ENCODE assay signal across 11 cellular contexts in the genomic region with DNA sequence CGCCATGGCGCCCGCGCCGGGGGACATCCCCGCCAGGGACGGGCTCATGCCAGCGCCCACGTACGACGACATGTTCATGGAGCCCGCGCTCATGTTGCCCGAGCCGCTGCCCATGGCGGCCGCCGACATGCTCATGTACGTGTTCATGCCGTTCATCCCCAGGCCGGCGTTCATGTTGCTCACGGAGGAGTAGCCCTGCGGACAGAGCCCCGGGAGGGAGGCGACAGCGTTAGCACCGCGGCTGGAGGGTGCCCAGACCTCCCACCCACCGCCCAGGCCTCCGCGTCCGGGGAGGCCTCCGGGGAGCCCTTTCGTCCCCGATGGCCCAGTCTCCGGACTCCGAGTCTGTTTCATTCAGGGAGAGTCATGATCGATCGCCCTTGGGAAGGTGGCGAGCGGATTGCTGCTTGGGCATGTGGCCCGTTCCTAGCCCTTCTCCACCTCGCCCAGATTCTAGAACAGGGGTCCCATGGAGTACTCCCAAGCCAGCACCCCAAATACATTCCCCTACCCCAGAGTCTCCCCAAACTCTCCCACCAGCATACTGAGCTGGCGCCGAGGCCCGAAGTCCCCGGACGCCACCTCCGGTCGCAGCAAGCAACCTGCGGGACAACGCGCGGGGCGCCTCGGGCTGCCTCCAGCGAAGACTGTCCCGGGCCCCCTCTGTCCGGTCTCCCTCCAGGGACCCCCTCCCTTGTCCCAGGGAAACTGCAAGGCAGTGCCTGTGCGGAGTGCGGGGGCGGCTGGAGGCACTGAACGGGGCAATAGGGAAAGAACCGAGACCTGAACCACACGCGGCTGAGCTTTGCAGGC. TPM values are rescaled to one million over a fixed set of nuclear protein-coding genes. Genes with fewer than 3 reads are reported as not detected.
DNase-seq lines count a peak whose midpoint lies in the region; ATAC-seq and TF ChIP-seq lines count a peak whose summit lies in the region.
"Had no signal": no experiment of that assay in that cellular context is flagged by ENCODE, and none has a peak within 500 bp of the region (broad histone marks: within the 10 kb centered on the region; RNA-seq: fewer than 3 reads in every experiment).

No MANE protein-coding gene starts in this region.

- POLR2A ChIA-PET in activated naive CD8-positive, alpha-beta T cell treated with anti-CD3 and anti-CD28 coated beads, Interleukin-2, amount 10 ng/mL, durations not matched to agents 7 days and 5 days (lab: Charles Lee): no interaction called here

- no peak for DNase-seq in activated naive CD8-positive, alpha-beta T cell treated with anti-CD3 and anti-CD28 coated beads, Interleukin-2, amount 10 ng/mL, durations not matched to agents 7 days and 5 days
- DNase-seq in activated naive CD8-positive, alpha-beta T cell treated with anti-CD3 and anti-CD28 coated beads for 36 hours: no peak
- no peak for DNase-seq in chondrocyte (ENCODE audit: low spot score)
- no peak for DNase-seq in mesothelial cell of epicardium (ENCODE audit: low spot score in 2 of 2, unreplicated experiment in 2 of 2)
- no peak for DNase-seq in T1000 (lab: John Stamatoyannopoulos, UW)
- no peak for DNase-seq in NCI-H226
- DNase-seq: AML-193, NCI-H2227 treated with DMSO at 0.1 percent for 48 hours had no signal

- no peaks in the 10 kb centered on the region for H3K9me3 Mint-ChIP-seq in activated naive CD8-positive, alpha-beta T cell treated with anti-CD3 and anti-CD28 coated beads, Interleukin-2, amount 10 ng/mL, durations not matched to agents 7 days and 5 days
- peaks cover 3% of the 10 kb centered on the region for H3K9me3 Mint-ChIP-seq in activated naive CD8-positive, alpha-beta T cell treated with anti-CD3 and anti-CD28 coated beads for 36 hours
- H3K9me3 Mint-ChIP-seq in chondrocyte (ENCODE audit: low read depth) (no peaks in the 10 kb centered on the region), mesothelial cell of epicardium (no peaks in the 10 kb centered on the region)
- H3K9me3 Mint-ChIP-seq: activated naive CD4-positive, alpha-beta T cell treated with anti-CD3 and anti-CD28 coated beads, Interleukin-2, amount 50 U/mL, for 24 hours had no signal

- TF ChIP-seq CTCF in chondrocyte (IDR thresholded peaks at IDR 0.05) (no peak), mesothelial cell of epicardium (IDR thresholded peaks at IDR 0.05; ENCODE audit: unreplicated experiment) (no peak)

- H3K4me3 Mint-ChIP-seq in activated naive CD8-positive, alpha-beta T cell treated with anti-CD3 and anti-CD28 coated beads, Interleukin-2, amount 10 ng/mL, durations not matched to agents 7 days and 5 days: peak overlapping the region; percentile 39
- no peak overlapping the region for H3K4me3 Mint-ChIP-seq in activated naive CD8-positive, alpha-beta T cell treated with anti-CD3 and anti-CD28 coated beads for 36 hours
- peak overlapping the region; percentile 36 for H3K4me3 Mint-ChIP-seq in chondrocyte (ENCODE audit: unreplicated experiment)
- H3K4me3 Mint-ChIP-seq in mesothelial cell of epicardium: peak overlapping the region; percentile 41
- H3K4me3 Mint-ChIP-seq: activated naive CD4-positive, alpha-beta T cell treated with anti-CD3 and anti-CD28 coated beads, Interleukin-2, amount 50 U/mL, for 24 hours had no signal

- no peaks in the 10 kb centered on the region for H3K36me3 ChIP-seq in urinary bladder (ENCODE audit: insufficient read depth)

- 1% methylated on average over 67 of the region's 67 CpGs for WGBS in urinary bladder

- no peak overlapping the region for H3K27ac ChIP-seq in urinary bladder (ENCODE audit: low read depth)

- H3K4me1 Mint-ChIP-seq in activated naive CD8-positive, alpha-beta T cell treated with anti-CD3 and anti-CD28 coated beads, Interleukin-2, amount 10 ng/mL, durations not matched to agents 7 days and 5 days: peaks cover 2% of the 10 kb centered on the region
- H3K4me1 Mint-ChIP-seq in activated naive CD8-positive, alpha-beta T cell treated with anti-CD3 and anti-CD28 coated beads for 36 hours: peaks cover 2% of the 10 kb centered on the region
- peaks cover 17% of the 10 kb centered on the region for H3K4me1 Mint-ChIP-seq in chondrocyte (ENCODE audit: low read depth)
- peaks cover 14% of the 10 kb centered on the region for H3K4me1 Mint-ChIP-seq in mesothelial cell of epicardium
- H3K4me1 Mint-ChIP-seq: activated naive CD4-positive, alpha-beta T cell treated with anti-CD3 and anti-CD28 coated beads, Interleukin-2, amount 50 U/mL, for 24 hours had no signal

- H3K27ac Mint-ChIP-seq in activated naive CD8-positive, alpha-beta T cell treated with anti-CD3 and anti-CD28 coated beads, Interleukin-2, amount 10 ng/mL, durations not matched to agents 7 days and 5 days: no peak overlapping the region
- H3K27ac Mint-ChIP-seq in activated naive CD8-positive, alpha-beta T cell treated with anti-CD3 and anti-CD28 coated beads for 36 hours: no peak overlapping the region
- H3K27ac Mint-ChIP-seq in chondrocyte (ENCODE audit: unreplicated experiment) (no peak overlapping the region), mesothelial cell of epicardium (no peak overlapping the region)
- H3K27ac Mint-ChIP-seq: activated naive CD4-positive, alpha-beta T cell treated with anti-CD3 and anti-CD28 coated beads, Interleukin-2, amount 50 U/mL, for 24 hours had no signal

- H3K4me3 ChIP-seq in urinary bladder (ENCODE audit: low read depth, low read length): peak overlapping the region; percentile 14

- H3K4me1 ChIP-seq in urinary bladder (ENCODE audit: insufficient read depth): peaks cover 11% of the 10 kb centered on the region

- ATAC-seq in activated naive CD8-positive, alpha-beta T cell treated with anti-CD3 and anti-CD28 coated beads, Interleukin-2, amount 10 ng/mL, durations not matched to agents 7 days and 5 days (ENCODE audit: low read depth): no peak
- ATAC-seq in HG02678 (IDR thresholded peaks at IDR 0.05; ENCODE audit: unreplicated experiment): no peak

- peaks cover 69% of the 10 kb centered on the region for H3K27me3 Mint-ChIP-seq in activated naive CD8-positive, alpha-beta T cell treated with anti-CD3 and anti-CD28 coated beads, Interleukin-2, amount 10 ng/mL, durations not matched to agents 7 days and 5 days
- H3K27me3 Mint-ChIP-seq in activated naive CD8-positive, alpha-beta T cell treated with anti-CD3 and anti-CD28 coated beads for 36 hours: peaks cover 86% of the 10 kb centered on the region
- peaks cover 74% of the 10 kb centered on the region for H3K27me3 Mint-ChIP-seq in chondrocyte (ENCODE audit: low read depth)
- peaks cover 90% of the 10 kb centered on the region for H3K27me3 Mint-ChIP-seq in mesothelial cell of epicardium (ENCODE audit: low read depth)

- peaks cover 4% of the 10 kb centered on the region for H3K36me3 Mint-ChIP-seq in activated naive CD8-positive, alpha-beta T cell treated with anti-CD3 and anti-CD28 coated beads, Interleukin-2, amount 10 ng/mL, durations not matched to agents 7 days and 5 days
- peaks cover 2% of the 10 kb centered on the region for H3K36me3 Mint-ChIP-seq in activated naive CD8-positive, alpha-beta T cell treated with anti-CD3 and anti-CD28 coated beads for 36 hours
- H3K36me3 Mint-ChIP-seq in chondrocyte (ENCODE audit: low read depth): peaks cover 2% of the 10 kb centered on the region
- H3K36me3 Mint-ChIP-seq in mesothelial cell of epicardium: no peaks in the 10 kb centered on the region

RNA-seq across cellular contexts. Expression of gene FOXA2, which starts 1.2 kb away (rescaled TPM):
- not detected for total RNA-seq in activated naive CD8-positive, alpha-beta T cell treated with anti-CD3 and anti-CD28 coated beads, Interleukin-2, amount 10 ng/mL, durations not matched to agents 7 days and 5 days
- not detected for total RNA-seq in activated naive CD8-positive, alpha-beta T cell treated with anti-CD3 and anti-CD28 coated beads for 36 hours
- total RNA-seq in chondrocyte (not detected in 3 replicates), mesothelial cell of epicardium (not detected in 3 replicates), urinary bladder (not detected)
- not detected for polyA plus RNA-seq in urinary bladder
